15 cellular contexts compared by ENCODE assay signal in genomic region chr1:182885591-182885990, GRCh38. TPM values are rescaled to one million over a fixed set of nuclear protein-coding genes. Genes with fewer than 3 reads are reported as not detected.
A peak's percentile ranks its signal among the peaks of the same experiment; 100 is the strongest.
DNase-seq lines count a peak whose midpoint lies in the region; ATAC-seq, FAIRE-seq and TF ChIP-seq lines count a peak whose summit lies in the region.
"Had no signal": no experiment of that assay in that cellular context is flagged by ENCODE, and none has a peak within 500 bp of the region (broad histone marks: within the 10 kb centered on the region; RNA-seq: fewer than 3 reads in every experiment).

No MANE protein-coding gene starts in this region.

- H3K9ac ChIP-seq in HepG2 (ENCODE audit: insufficient read depth, low read depth, low read length) (no peak overlapping the region), K562 (ENCODE audit: insufficient read depth in 1 of 2, low read depth in 2 of 2, low read length in 2 of 2) (no peak overlapping the region)

- H3K27ac Mint-ChIP-seq in activated CD4-positive, alpha-beta T cell treated with anti-CD3 and anti-CD28 coated beads for 36 hours = peak overlapping the region; percentile 73
- H3K27ac Mint-ChIP-seq: CD14-positive monocyte; CD8-positive, alpha-beta T cell had no signal

- in situ Hi-C loops in HepG2 (cut with HindIII; ENCODE audit: extremely low pct_ligation_motif_present, low pct_unique_long_range_greater_than_20kb) = no loop called here
- in situ Hi-C loops in K562 (cut with MboI) = no loop called here

- H3K36me3 Mint-ChIP-seq in activated CD4-positive, alpha-beta T cell treated with anti-CD3 and anti-CD28 coated beads for 36 hours (ENCODE audit: low read depth) = peaks cover 92% of the 10 kb centered on the region

- peaks cover 3% of the 10 kb centered on the region; the same call in 1 of the 2 replicates for H4K20me1 ChIP-seq in HepG2 (ENCODE audit: insufficient read depth, low read length)
- peaks cover 8% of the 10 kb centered on the region; the same call in 1 of the 2 replicates for H4K20me1 ChIP-seq in K562 (replicated peaks; ENCODE audit: control insufficient read depth, insufficient read depth, low read length)

- intact Hi-C loops in activated CD4-positive, alpha-beta T cell treated with anti-CD3 and anti-CD28 coated beads for 36 hours (cut with DNase I, micrococcal nuclease) = no loop called here
- intact Hi-C loops in HepG2 (cut with micrococcal nuclease; ENCODE audit: unreplicated experiment) = no loop called here
- intact Hi-C loops in right lobe of liver (cut with DNase I) = no loop called here
- intact Hi-C loops in K562 (cut with micrococcal nuclease) = loop anchor here (5.0 kb wide), 1 partner anchor 33 kb away; no protein-coding TSS in a partner anchor

- no peak overlapping the region for H3K4me3 Mint-ChIP-seq in activated CD4-positive, alpha-beta T cell treated with anti-CD3 and anti-CD28 coated beads for 36 hours
- H3K4me3 Mint-ChIP-seq: CD14-positive monocyte; CD8-positive, alpha-beta T cell had no signal

- BruUV-seq in HepG2 (replicated peaks; lab: Mats Ljungman, UMichigan) (no TSS peak), K562 (replicated peaks; lab: Mats Ljungman, UMichigan) (no TSS peak)

- H3K36me3 ChIP-seq in HepG2 (replicated peaks in 1 of 2; ENCODE audit: control insufficient read depth in 1 of 2, insufficient read depth in 2 of 2, low read length in 2 of 2) (peaks cover 20 to 68% of the 10 kb centered on the region in 2 experiments), right lobe of liver (peaks cover 0 to 81% (median 49%) of the 10 kb centered on the region in 4 donors), K562 (ENCODE audit: control insufficient read depth, insufficient read depth, low read length) (peaks cover 85% of the 10 kb centered on the region)

- H2AFZ ChIP-seq in HepG2 (ENCODE audit: low read length) (no peak overlapping the region), K562 (ENCODE audit: low read depth, low read length) (no peak overlapping the region)

- no peaks in the 10 kb centered on the region for H3K27me3 Mint-ChIP-seq in activated CD4-positive, alpha-beta T cell treated with anti-CD3 and anti-CD28 coated beads for 36 hours

- H3K9me3 ChIP-seq in HepG2 (ENCODE audit: low read length) (no peaks in the 10 kb centered on the region), right lobe of liver (no peaks in the 10 kb centered on the region), K562 (replicated peaks; ENCODE audit: control insufficient read depth, insufficient read depth, low read depth, low read length) (no peaks in the 10 kb centered on the region)

- no peak for ATAC-seq in activated CD4-positive, alpha-beta T cell treated with anti-CD3 and anti-CD28 coated beads for 36 hours
- ATAC-seq in HepG2 (no peak), right lobe of liver (no peak), K562 (no peak), HG03432 (IDR thresholded peaks at IDR 0.05; ENCODE audit: unreplicated experiment) (no peak)
- ATAC-seq: CD8-positive, alpha-beta T cell; HCT116 had no signal

- H3K27ac ChIP-seq in HepG2 (ENCODE audit: extremely low read length, insufficient read depth, low read length) (no peak overlapping the region), right lobe of liver (no peak overlapping the region), K562 (ENCODE audit: extremely low read depth, low read depth, low read length) (no peak overlapping the region)
- H3K27ac ChIP-seq: 22Rv1 had no signal

- no peaks in the 10 kb centered on the region for H3K4me1 ChIP-seq in HepG2 (ENCODE audit: insufficient read depth, low read length)
- no peaks in the 10 kb centered on the region for H3K4me1 ChIP-seq in right lobe of liver
- H3K4me1 ChIP-seq in K562 (replicated peaks in 1 of 2; ENCODE audit: control insufficient read depth in 2 of 2, insufficient read depth in 2 of 2, low read length in 2 of 2) = no peaks in the 10 kb centered on the region

- POLR2A ChIA-PET in activated CD4-positive, alpha-beta T cell treated with anti-CD3 and anti-CD28 coated beads for 36 hours (lab: Charles Lee) = no interaction called here
- POLR2A ChIA-PET in HepG2 (lab: Yijun Ruan, JAX) = no interaction called here
- POLR2A ChIA-PET in K562 (lab: Yijun Ruan, JAX) = interaction anchor here (1.5 kb wide), 1 partner anchor 10 kb away, joined by 5 read pairs; no protein-coding TSS in a partner anchor

- H3K4me1 Mint-ChIP-seq in activated CD4-positive, alpha-beta T cell treated with anti-CD3 and anti-CD28 coated beads for 36 hours = peaks cover 21% of the 10 kb centered on the region

- no peak overlapping the region for H3K4me2 ChIP-seq in HepG2 (ENCODE audit: low read depth, low read length)
- no peak overlapping the region for H3K4me2 ChIP-seq in K562 (ENCODE audit: insufficient read depth, low read length)

- peaks cover 2% of the 10 kb centered on the region for H3K9me3 Mint-ChIP-seq in activated CD4-positive, alpha-beta T cell treated with anti-CD3 and anti-CD28 coated beads for 36 hours (ENCODE audit: low read depth)
- H3K9me3 Mint-ChIP-seq: CD8-positive, alpha-beta T cell had no signal

- TF ChIP-seq EP300 in HepG2 (IDR thresholded peaks at IDR 0.05; ENCODE audit: low read depth in 2 of 2, low read length in 2 of 2) (no peak), HepG2 (CRISPR knock-in tag; IDR thresholded peaks at IDR 0.05; ENCODE audit: borderline replicate concordance) (no peak), K562 (IDR thresholded peaks at IDR 0.05; ENCODE audit: low read length) (no peak)

- no peak for TF ChIP-seq POLR2A in HepG2 (IDR thresholded peaks at IDR 0.05; ENCODE audit: insufficient read depth in 1 of 2, low read depth in 2 of 2, low read length in 2 of 2)
- TF ChIP-seq POLR2A in right lobe of liver (IDR thresholded peaks at IDR 0.05) = no peak
- no peak for TF ChIP-seq POLR2A in K562 (conservative IDR thresholded peaks at IDR 0.05)

- no peaks in the 10 kb centered on the region for H3K79me2 ChIP-seq in HepG2 (ENCODE audit: insufficient read depth, low read length)
- H3K79me2 ChIP-seq in K562 (ENCODE audit: control insufficient read depth, insufficient read depth, low read length) = no peaks in the 10 kb centered on the region; the same call in 2 of the 3 replicates

- peaks cover 2% of the 10 kb centered on the region for H3K9me1 ChIP-seq in K562 (ENCODE audit: control insufficient read depth, insufficient read depth, low read length)

- H3K27me3 ChIP-seq in HepG2 (ENCODE audit: control insufficient read depth in 1 of 2, insufficient read depth in 2 of 2, low read length in 2 of 2) (no peaks in the 10 kb centered on the region), right lobe of liver (no peaks in the 10 kb centered on the region), K562 (ENCODE audit: control insufficient read depth in 2 of 2, insufficient read depth in 2 of 2, low read length in 2 of 2) (no peaks in the 10 kb centered on the region)

- no peak for DNase-seq in activated CD4-positive, alpha-beta T cell treated with anti-CD3 and anti-CD28 coated beads for 36 hours
- no peak for DNase-seq in activated CD4-positive, alpha-beta T cell treated with anti-CD3 and anti-CD28 coated beads, Interleukin-2, amount 50 U/mL, for 4 hours
- no peak for DNase-seq in HepG2 (ENCODE audit: low spot score)
- DNase-seq in right lobe of liver = no peak
- DNase-seq in K562 (ENCODE audit: extremely low read depth in 1 of 4, low spot score in 3 of 4) = no peak
- DNase-seq in GDM1 (lab: John Stamatoyannopoulos, UW) = no peak
- no peak for DNase-seq in stimulated activated naive CD4-positive, alpha-beta T cell (lab: John Stamatoyannopoulos, UW)
- DNase-seq: CD8-positive, alpha-beta T cell; COR-L47; DMS53 had no signal

- 100% methylated on average over 3 of the region's 3 CpGs for WGBS in HepG2 (ENCODE audit: low lambda C conversion rate)
- 93% methylated on average over 3 of the region's 3 CpGs for WGBS in right lobe of liver (ENCODE audit: insufficient coverage, low coverage, low lambda C conversion rate, missing lambda C conversion rate)
- 90% methylated on average over 3 of the region's 3 CpGs for WGBS in K562 (ENCODE audit: insufficient coverage, low coverage, missing lambda C conversion rate)

- H3K4me3 ChIP-seq in HepG2 (replicated peaks in 1 of 3; ENCODE audit: insufficient read depth in 1 of 3, low read depth in 2 of 3, low read length in 3 of 3) (no peak overlapping the region), right lobe of liver (no peak overlapping the region), K562 (no peak overlapping the region)

- no peak for TF ChIP-seq CTCF in HepG2 (CRISPR knock-in tag; IDR thresholded peaks at IDR 0.05)
- no peak for TF ChIP-seq CTCF in right lobe of liver (IDR thresholded peaks at IDR 0.05)
- no peak for TF ChIP-seq CTCF in K562 (IDR thresholded peaks at IDR 0.05 in 2 of 3, conservative IDR thresholded peaks at IDR 0.05 in 1 of 3; ENCODE audit: insufficient read depth in 2 of 3, low read depth in 1 of 3, low read length in 3 of 3)

- TF ChIP-seq RAD21 in HepG2 (CRISPR knock-in tag; IDR thresholded peaks at IDR 0.05) = no peak
- TF ChIP-seq RAD21 in K562 (CRISPR knock-in tag; conservative IDR thresholded peaks at IDR 0.05 in 1 of 2, IDR thresholded peaks at IDR 0.05 in 1 of 2) = no peak

- FAIRE-seq in HepG2 (lab: Jason Lieb, UNC) (no peak), K562 (lab: Jason Lieb, UNC) (no peak)
- FAIRE-seq: H54 had no signal

- CTCF ChIA-PET in activated CD4-positive, alpha-beta T cell treated with anti-CD3 and anti-CD28 coated beads for 36 hours (lab: Charles Lee) = no interaction called here
- CTCF ChIA-PET in HepG2 (lab: Yijun Ruan, JAX; ENCODE audit: low intra/inter-chr PET ratio, low total read pairs) (no interaction called here), K562 (lab: Yijun Ruan, JAX; ENCODE audit: low intra/inter-chr PET ratio) (no interaction called here)

RNA-seq across cellular contexts. Expression of gene DHX9, which starts 46.4 kb away (rescaled TPM):
- total RNA-seq in activated CD4-positive, alpha-beta T cell treated with anti-CD3 and anti-CD28 coated beads for 36 hours = 100 to 1,000 TPM; 244 to 255 TPM
- total RNA-seq in HepG2 (2016; rRNA removed; fragmentation: Illumina TruSeq; extraction: Trizol) = 211 and 292 TPM in 2 replicates
- total RNA-seq in HepG2 (2016; cell fraction: cytosol; rRNA removed; fragmentation: Illumina TruSeq; extraction: Trizol; ENCODE audit: low read depth) = 16.1 and 20.6 TPM in 2 replicates
- total RNA-seq in HepG2 (2016; cell fraction: insoluble cytoplasmic fraction; rRNA removed; fragmentation: Illumina TruSeq; extraction: Trizol) = 213 and 291 TPM in 2 replicates
- total RNA-seq in HepG2 (2016; cell fraction: membrane; rRNA removed; fragmentation: Illumina TruSeq; extraction: Trizol) = 42.1 and 50.4 TPM in 2 replicates
- total RNA-seq in HepG2 (2016; cell fraction: nucleus; rRNA removed; fragmentation: Illumina TruSeq; extraction: Trizol) = 202 and 214 TPM in 2 replicates
- polyA plus RNA-seq in HepG2 (2011; rRNA removed) = 73.0 and 84.8 TPM in 2 replicates
- polyA plus RNA-seq in HepG2 (2011; cell fraction: cytosol; rRNA removed) = 58.2 and 75.5 TPM in 2 replicates
- 60.1 and 67.7 TPM in 2 replicates for polyA plus RNA-seq in HepG2 (2011; cell fraction: nucleus; rRNA removed)
- 68.2 and 72.8 TPM in 2 replicates for polyA plus RNA-seq in HepG2 (2012)
- polyA plus RNA-seq in HepG2 (2016; cell fraction: cytosol; fragmentation: Illumina TruSeq; extraction: Trizol; ENCODE audit: low read depth) = 10.6 and 12.5 TPM in 2 replicates
- polyA plus RNA-seq in HepG2 (2016; cell fraction: insoluble cytoplasmic fraction; fragmentation: Illumina TruSeq; extraction: Trizol; ENCODE audit: low read depth) = 227 and 240 TPM in 2 replicates
- 25.1 and 29.4 TPM in 2 replicates for polyA plus RNA-seq in HepG2 (2016; cell fraction: membrane; fragmentation: Illumina TruSeq; extraction: Trizol; ENCODE audit: low read depth)
- 148 and 178 TPM in 2 replicates for polyA plus RNA-seq in HepG2 (2016; cell fraction: nucleus; fragmentation: Illumina TruSeq; extraction: Trizol; ENCODE audit: insufficient read depth, low read depth)
- polyA minus RNA-seq in HepG2 (2011; rRNA and poly(A)+ RNA removed; ENCODE audit: low replicate concordance) = 84.1 and 281 TPM in 2 replicates
- polyA minus RNA-seq in HepG2 (2011; cell fraction: cytosol; rRNA and poly(A)+ RNA removed) = 66.0 and 78.2 TPM in 2 replicates
- polyA minus RNA-seq in HepG2 (2011; cell fraction: nucleus; rRNA and poly(A)+ RNA removed) = 231 and 260 TPM in 2 replicates
- total RNA-seq in right lobe of liver = 10 to 100 TPM; 32.6 to 51.0 (median 39.5) TPM
- 182 and 518 TPM in 2 replicates for total RNA-seq in K562 (2011; cell fraction: chromatin; rRNA removed; ENCODE audit: low replicate concordance)
- 112 and 145 TPM in 2 replicates for total RNA-seq in K562 (2011; cell fraction: nucleolus; rRNA removed)
- 168 and 205 TPM in 2 replicates for total RNA-seq in K562 (2011; cell fraction: nucleoplasm; rRNA removed)
- total RNA-seq in K562 (2014; rRNA removed) = 234 and 269 TPM in 2 replicates
- total RNA-seq in K562 (2014; rRNA removed; fragmentation: Illumina TruSeq; extraction: Trizol) = 355 and 364 TPM in 2 replicates
- total RNA-seq in K562 (2015; rRNA removed; fragmentation: Illumina TruSeq; extraction: Trizol) = 395 and 409 TPM in 2 replicates
- 329 and 341 TPM in 2 replicates for total RNA-seq in K562 (2021)
- 241 and 373 TPM in 2 replicates for polyA plus RNA-seq in K562 (2011; rRNA removed)
- polyA plus RNA-seq in K562 (2011; cell fraction: cytosol; rRNA removed) = 153 and 188 TPM in 2 replicates
- 193 and 234 TPM in 2 replicates for polyA plus RNA-seq in K562 (2011; cell fraction: nucleus; rRNA removed)
- polyA plus RNA-seq in K562 (2012) = 141 and 260 TPM in 2 replicates
- 265 and 294 TPM in 2 replicates for polyA plus RNA-seq in K562 (2014; fragmentation: Illumina TruSeq; extraction: Trizol)
- 100 to 1,000 TPM; 100 to 246 TPM for polyA plus RNA-seq in K562 (2014; fragmentation: Nextera tagmentation; extraction: Ambion mirVana)
- polyA plus RNA-seq in K562 (2014; rRNA removed) = 275 and 300 TPM in 2 replicates
- 621 and 707 TPM in 2 replicates for polyA minus RNA-seq in K562 (2011; rRNA and poly(A)+ RNA removed)
- polyA minus RNA-seq in K562 (2011; cell fraction: cytosol; rRNA and poly(A)+ RNA removed) = 125 and 221 TPM in 2 replicates
- polyA minus RNA-seq in K562 (2011; cell fraction: nucleus; rRNA and poly(A)+ RNA removed) = 236 and 384 TPM in 2 replicates
